1 cellular context compared by ENCODE assay signal in the genomic region with DNA sequence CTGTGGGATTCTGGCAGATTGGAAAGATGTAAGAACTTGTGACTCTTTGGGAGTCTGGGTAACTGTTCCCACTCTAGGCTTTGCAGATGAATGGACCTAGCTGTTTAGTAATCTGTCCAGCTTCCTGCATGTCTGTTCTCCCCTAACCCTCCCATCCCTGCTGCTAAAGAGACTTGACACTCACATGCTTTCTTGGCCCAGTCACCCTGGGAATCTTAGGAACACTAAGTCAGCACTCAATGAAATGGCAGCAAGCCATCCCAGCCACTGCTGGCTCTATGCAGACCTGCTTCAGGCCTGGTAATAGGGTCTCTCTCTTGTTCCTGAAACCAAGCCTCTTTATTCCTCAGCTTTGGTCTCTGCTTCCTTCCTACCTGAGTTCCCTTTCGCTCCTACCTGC.
TF ChIP-seq lines count a peak whose summit lies in the region.

No MANE protein-coding gene starts in this region.

TF ChIP-seq in GM23338, 12 proteins besides CTCF, POLR2A, EP300 and RAD21 (continued from another document):
- TF ChIP-seq STAT1 (IDR thresholded peaks at IDR 0.05; ENCODE audit: unreplicated experiment) (no peak), CREB1 (CRISPR knock-in tag; IDR thresholded peaks at IDR 0.05; ENCODE audit: low read depth) (no peak), ZNF114 (CRISPR knock-in tag; IDR thresholded peaks at IDR 0.05) (no peak), ZNF331 (CRISPR knock-in tag; IDR thresholded peaks at IDR 0.05; ENCODE audit: low read depth) (no peak), EZH2 (IDR thresholded peaks at IDR 0.05; ENCODE audit: low read depth, unreplicated experiment) (no peak), JUNB (IDR thresholded peaks at IDR 0.05; ENCODE audit: unreplicated experiment) (no peak), POLR2AphosphoS5 (IDR thresholded peaks at IDR 0.05; ENCODE audit: low read depth) (no peak)
- TF ChIP-seq, protein P1, sequence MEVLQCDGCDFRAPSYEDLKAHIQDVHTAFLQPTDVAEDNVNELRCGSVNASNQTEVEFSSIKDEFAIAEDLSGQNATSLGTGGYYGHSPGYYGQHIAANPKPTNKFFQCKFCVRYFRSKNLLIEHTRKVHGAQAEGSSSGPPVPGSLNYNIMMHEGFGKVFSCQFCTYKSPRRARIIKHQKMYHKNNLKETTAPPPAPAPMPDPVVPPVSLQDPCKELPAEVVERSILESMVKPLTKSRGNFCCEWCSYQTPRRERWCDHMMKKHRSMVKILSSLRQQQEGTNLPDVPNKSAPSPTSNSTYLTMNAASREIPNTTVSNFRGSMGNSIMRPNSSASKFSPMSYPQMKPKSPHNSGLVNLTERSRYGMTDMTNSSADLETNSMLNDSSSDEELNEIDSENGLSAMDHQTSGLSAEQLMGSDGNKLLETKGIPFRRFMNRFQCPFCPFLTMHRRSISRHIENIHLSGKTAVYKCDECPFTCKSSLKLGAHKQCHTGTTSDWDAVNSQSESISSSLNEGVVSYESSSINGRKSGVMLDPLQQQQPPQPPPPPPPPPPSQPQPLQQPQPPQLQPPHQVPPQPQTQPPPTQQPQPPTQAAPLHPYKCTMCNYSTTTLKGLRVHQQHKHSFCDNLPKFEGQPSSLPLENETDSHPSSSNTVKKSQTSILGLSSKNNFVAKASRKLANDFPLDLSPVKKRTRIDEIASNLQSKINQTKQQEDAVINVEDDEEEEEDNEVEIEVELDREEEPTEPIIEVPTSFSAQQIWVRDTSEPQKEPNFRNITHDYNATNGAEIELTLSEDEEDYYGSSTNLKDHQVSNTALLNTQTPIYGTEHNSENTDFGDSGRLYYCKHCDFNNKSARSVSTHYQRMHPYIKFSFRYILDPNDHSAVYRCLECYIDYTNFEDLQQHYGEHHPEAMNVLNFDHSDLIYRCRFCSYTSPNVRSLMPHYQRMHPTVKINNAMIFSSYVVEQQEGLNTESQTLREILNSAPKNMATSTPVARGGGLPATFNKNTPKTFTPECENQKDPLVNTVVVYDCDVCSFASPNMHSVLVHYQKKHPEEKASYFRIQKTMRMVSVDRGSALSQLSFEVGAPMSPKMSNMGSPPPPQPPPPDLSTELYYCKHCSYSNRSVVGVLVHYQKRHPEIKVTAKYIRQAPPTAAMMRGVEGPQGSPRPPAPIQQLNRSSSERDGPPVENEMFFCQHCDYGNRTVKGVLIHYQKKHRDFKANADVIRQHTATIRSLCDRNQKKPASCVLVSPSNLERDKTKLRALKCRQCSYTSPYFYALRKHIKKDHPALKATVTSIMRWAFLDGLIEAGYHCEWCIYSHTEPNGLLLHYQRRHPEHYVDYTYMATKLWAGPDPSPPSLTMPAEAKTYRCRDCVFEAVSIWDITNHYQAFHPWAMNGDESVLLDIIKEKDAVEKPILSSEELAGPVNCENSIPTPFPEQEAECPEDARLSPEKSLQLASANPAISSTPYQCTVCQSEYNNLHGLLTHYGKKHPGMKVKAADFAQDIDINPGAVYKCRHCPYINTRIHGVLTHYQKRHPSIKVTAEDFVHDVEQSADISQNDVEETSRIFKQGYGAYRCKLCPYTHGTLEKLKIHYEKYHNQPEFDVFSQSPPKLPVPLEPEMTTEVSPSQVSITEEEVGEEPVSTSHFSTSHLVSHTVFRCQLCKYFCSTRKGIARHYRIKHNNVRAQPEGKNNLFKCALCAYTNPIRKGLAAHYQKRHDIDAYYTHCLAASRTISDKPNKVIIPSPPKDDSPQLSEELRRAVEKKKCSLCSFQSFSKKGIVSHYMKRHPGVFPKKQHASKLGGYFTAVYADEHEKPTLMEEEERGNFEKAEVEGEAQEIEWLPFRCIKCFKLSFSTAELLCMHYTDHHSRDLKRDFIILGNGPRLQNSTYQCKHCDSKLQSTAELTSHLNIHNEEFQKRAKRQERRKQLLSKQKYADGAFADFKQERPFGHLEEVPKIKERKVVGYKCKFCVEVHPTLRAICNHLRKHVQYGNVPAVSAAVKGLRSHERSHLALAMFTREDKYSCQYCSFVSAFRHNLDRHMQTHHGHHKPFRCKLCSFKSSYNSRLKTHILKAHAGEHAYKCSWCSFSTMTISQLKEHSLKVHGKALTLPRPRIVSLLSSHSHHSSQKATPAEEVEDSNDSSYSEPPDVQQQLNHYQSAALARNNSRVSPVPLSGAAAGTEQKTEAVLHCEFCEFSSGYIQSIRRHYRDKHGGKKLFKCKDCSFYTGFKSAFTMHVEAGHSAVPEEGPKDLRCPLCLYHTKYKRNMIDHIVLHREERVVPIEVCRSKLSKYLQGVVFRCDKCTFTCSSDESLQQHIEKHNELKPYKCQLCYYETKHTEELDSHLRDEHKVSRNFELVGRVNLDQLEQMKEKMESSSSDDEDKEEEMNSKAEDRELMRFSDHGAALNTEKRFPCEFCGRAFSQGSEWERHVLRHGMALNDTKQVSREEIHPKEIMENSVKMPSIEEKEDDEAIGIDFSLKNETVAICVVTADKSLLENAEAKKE (CRISPR knock-in tag; IDR thresholded peaks at IDR 0.05) = no peak
